8 cellular contexts compared by ENCODE assay signal in genomic region chr7:124856299-124856888, GRCh38.
DNase-seq lines count a peak whose midpoint lies in the region; ATAC-seq and TF ChIP-seq lines count a peak whose summit lies in the region.

No MANE protein-coding gene starts in this region.

- no peaks in the 10 kb centered on the region for H3K4me1 ChIP-seq in MM.1S (ENCODE audit: low read length)

- no peak for ATAC-seq in GM19397 (IDR thresholded peaks at IDR 0.05; ENCODE audit: unreplicated experiment)
- no peak for ATAC-seq in HG03457 (IDR thresholded peaks at IDR 0.05; ENCODE audit: unreplicated experiment)

- DNase-seq in EH (ENCODE audit: low read depth): peak; percentile 50
- DNase-seq in GM20000 (ENCODE audit: low spot score): peak; percentile 7
- peak; percentile 58 for DNase-seq in MM.1S
- peak; percentile 76 for DNase-seq in inferior parietal cortex (ENCODE audit: extremely low spot score)
- DNase-seq in stimulated activated CD4-positive, alpha-beta T cell treated with anti-CD3 and anti-CD28 coated beads, Interleukin-2, amount 100 ng/mL, for 24 hours: no peak

- TF ChIP-seq CTCF in GM20000 (IDR thresholded peaks at IDR 0.05; ENCODE audit: extremely low read depth, missing control alignments) (no peak), MM.1S (IDR thresholded peaks at IDR 0.05; ENCODE audit: low read length) (peak; percentile 77), WI38 (IDR thresholded peaks at IDR 0.05; ENCODE audit: low read depth, low read length) (peak; percentile 31; the same call in 1 of the 2 replicates)

- no peak overlapping the region for H3K4me2 ChIP-seq in MM.1S (ENCODE audit: low read depth, low read length)

- no peaks in the 10 kb centered on the region for H3K9me3 ChIP-seq in MM.1S (replicated peaks; ENCODE audit: insufficient read depth, low read length)

- H3K79me2 ChIP-seq in MM.1S (ENCODE audit: low read length): no peaks in the 10 kb centered on the region

- H3K27ac ChIP-seq in MM.1S (ENCODE audit: low read length): no peak overlapping the region

- no peaks in the 10 kb centered on the region for H3K9me2 ChIP-seq in MM.1S (replicated peaks; ENCODE audit: insufficient read depth, low read length)

- no peaks in the 10 kb centered on the region for H4K20me1 ChIP-seq in MM.1S (ENCODE audit: insufficient read depth, low read length)

- no peak overlapping the region for H2AFZ ChIP-seq in MM.1S (ENCODE audit: low read length)

- no peaks in the 10 kb centered on the region for H3F3A ChIP-seq in MM.1S (ENCODE audit: insufficient read depth, low read length)

- H3K9ac ChIP-seq in MM.1S (ENCODE audit: low read length): no peak overlapping the region

- no peaks in the 10 kb centered on the region for H3K27me3 ChIP-seq in MM.1S (replicated peaks; ENCODE audit: insufficient read depth, low read length)

- H3K4me3 ChIP-seq in MM.1S (ENCODE audit: low read length): no peak overlapping the region
- H3K4me3 ChIP-seq in WI38 (ENCODE audit: low read depth, low read length): no peak overlapping the region

- H3K36me3 ChIP-seq in MM.1S (replicated peaks; ENCODE audit: insufficient read depth, low read length): peaks cover 10% of the 10 kb centered on the region; the same call in 1 of the 2 replicates

Comparison
In these comparisons a context has a peak if more than half of its experiments do, and no peak if none do; other contexts are left out.
1. DNase-seq: peak in EH (single experiment), GM20000 (single experiment), MM.1S (single experiment) and inferior parietal cortex (single experiment); none in stimulated activated CD4-positive, alpha-beta T cell treated with anti-CD3 and anti-CD28 coated beads, Interleukin-2, amount 100 ng/mL, for 24 hours (0 of 2).